8 cellular contexts compared by ENCODE assay signal in genomic region chr14:70096866-70097265, GRCh38.
DNase-seq lines count a peak whose midpoint lies in the region; ATAC-seq lines count a peak whose summit lies in the region.
"Had no signal": no experiment of that assay in that cellular context is flagged by ENCODE, and none has a peak within 500 bp of the region (broad histone marks: within the 10 kb centered on the region; RNA-seq: fewer than 3 reads in every experiment).

No MANE protein-coding gene starts in this region.

- no peak overlapping the region for H3K4me2 ChIP-seq in mesendoderm (ENCODE audit: low read length)

- no peaks in the 10 kb centered on the region for H3K79me1 ChIP-seq in mesendoderm (ENCODE audit: low read length)

- H3K9ac ChIP-seq in mesendoderm (ENCODE audit: low read length): no peak overlapping the region

- H3K4ac ChIP-seq in mesendoderm (ENCODE audit: low read depth, low read length): no peak overlapping the region

- no peak overlapping the region for H2BK5ac ChIP-seq in mesendoderm (ENCODE audit: low read length)

- ATAC-seq in GM18511 (IDR thresholded peaks at IDR 0.05; ENCODE audit: unreplicated experiment) (no peak), GM18909 (IDR thresholded peaks at IDR 0.05; ENCODE audit: poor library complexity, unreplicated experiment) (no peak)

- H3K4me3 ChIP-seq in mesendoderm (ENCODE audit: low read length): no peak overlapping the region

- no peak overlapping the region for H3K56ac ChIP-seq in mesendoderm (ENCODE audit: low read length)

- no peaks in the 10 kb centered on the region for H3K36me3 ChIP-seq in mesendoderm (ENCODE audit: control insufficient read depth, insufficient read depth, low read length)

- no peak overlapping the region for H3K18ac ChIP-seq in mesendoderm (ENCODE audit: low read length)

- H3K23ac ChIP-seq in mesendoderm (ENCODE audit: low read length): no peak overlapping the region

- H3K27ac ChIP-seq in mesendoderm (ENCODE audit: low read depth, low read length): no peak overlapping the region

- no peak overlapping the region for H4K8ac ChIP-seq in mesendoderm (ENCODE audit: low read depth, low read length)

- DNase-seq in EL: peak; percentile 13
- DNase-seq in Kasumi-1 (lab: John Stamatoyannopoulos, UW): peak; percentile 5 to 40
- peak; percentile 17 for DNase-seq in astrocyte of the hippocampus (ENCODE audit: low read depth, low spot score)
- peak; percentile 63 for DNase-seq in mesendoderm
- DNase-seq in activated CD8-positive, alpha-beta memory T cell treated with anti-CD3 and anti-CD28 coated beads, Interleukin-2, amount 50 U/mL, for 4 hours: no peak
- DNase-seq: activated naive CD4-positive, alpha-beta T cell treated with anti-CD3 and anti-CD28 coated beads for 36 hours had no signal

- no peaks in the 10 kb centered on the region for H3K79me2 ChIP-seq in mesendoderm (ENCODE audit: control insufficient read depth, insufficient read depth, low read length)

- H4K5ac ChIP-seq in mesendoderm (ENCODE audit: low read length): no peak overlapping the region

- H3K27me3 ChIP-seq in mesendoderm (ENCODE audit: insufficient read depth, low read length, poor library complexity): no peaks in the 10 kb centered on the region

- no CpG with 5 or more reads among the region's 4 CpGs for WGBS in mesendoderm (ENCODE audit: extremely low coverage, insufficient coverage, low lambda C conversion rate)

- no peaks in the 10 kb centered on the region for H3K4me1 ChIP-seq in mesendoderm (ENCODE audit: control insufficient read depth, low read depth, low read length)

- H2BK15ac ChIP-seq in mesendoderm (replicated peaks; ENCODE audit: low read depth): no peak overlapping the region

- no peak overlapping the region for H2AK5ac ChIP-seq in mesendoderm (ENCODE audit: low read length)

- H2BK120ac ChIP-seq in mesendoderm (ENCODE audit: low read depth, low read length): no peak overlapping the region
